ENCODE assay signal across 21 cellular contexts in the genomic region with DNA sequence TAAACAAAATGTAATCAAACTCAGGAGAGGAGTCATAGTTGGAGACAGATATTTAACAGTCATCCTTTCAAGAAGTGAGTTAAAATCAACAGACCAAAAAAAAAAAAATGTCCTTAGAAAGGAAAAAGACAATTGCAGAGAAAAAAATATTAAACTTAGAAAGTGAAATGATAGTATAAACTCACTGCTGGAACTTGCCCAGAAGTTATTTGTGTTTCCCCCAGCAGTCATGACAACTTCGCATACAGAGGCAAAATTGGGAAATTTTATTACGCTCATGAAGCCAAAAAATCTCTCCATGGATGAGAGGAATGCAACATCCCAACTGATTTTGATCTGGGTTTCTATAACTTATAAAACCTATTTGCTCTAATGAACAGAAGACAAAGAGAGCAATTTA.
"Had no signal": no experiment of that assay in that cellular context is flagged by ENCODE, and none has a peak within 500 bp of the region (broad histone marks: within the 10 kb centered on the region; RNA-seq: fewer than 3 reads in every experiment).

No MANE protein-coding gene starts in this region.

- DNase-seq: activated CD4-positive, alpha-beta T cell treated with anti-CD3 and anti-CD28 coated beads for 4 hours; activated CD8-positive, alpha-beta memory T cell treated with anti-CD3 and anti-CD28 coated beads, Interleukin-2, amount 50 U/mL, for 4 hours; activated CD8-positive, alpha-beta T cell treated with anti-CD3 and anti-CD28 coated beads for 36 hours; activated gamma-delta T cell treated with Interleukin-2 at 50 U/mL for 16 hours; activated naive CD4-positive, alpha-beta T cell treated with anti-CD3 and anti-CD28 coated beads, Interleukin-2, amount 10 ng/mL, durations not matched to agents 7 days and 5 days; activated naive CD8-positive, alpha-beta T cell treated with anti-CD3 and anti-CD28 coated beads for 36 hours; activated T-cell treated with anti-CD3 and anti-CD28 coated beads, Interleukin-2, amount 50 U/mL, for 72 hours; brain microvascular endothelial cell; Kasumi-1; NCI-H1092; NCI-H1417; NCI-H1930; NCI-H2107; NCI-H2171 treated with DMSO at 0.1 percent for 48 hours; NCI-H226; NCI-H510A; NCI-H526 treated with DMSO at 0.1 percent for 48 hours; PC-3; SHP77 treated with DMSO at 0.1 percent for 48 hours had no signal

- H3K27ac ChIP-seq: brain microvascular endothelial cell, cardiac muscle cell had no signal

- H3K36me3 ChIP-seq: brain microvascular endothelial cell, cardiac muscle cell had no signal

- ATAC-seq: activated CD4-positive, CD25-positive, alpha-beta regulatory T cell treated with anti-CD3 and anti-CD28 coated beads, Interleukin-2, amount 50 U/mL, for 24 hours; activated CD8-positive, alpha-beta T cell treated with anti-CD3 and anti-CD28 coated beads for 36 hours; activated T-cell treated with anti-CD3 and anti-CD28 coated beads, Interleukin-2, amount 50 U/mL, for 72 hours; PC-3 had no signal

- H3K4me3 ChIP-seq: cardiac muscle cell had no signal

- H3K27me3 ChIP-seq: brain microvascular endothelial cell, cardiac muscle cell had no signal
